1 cellular context compared by ENCODE assay signal in genomic region chr12:78406213-78406612, GRCh38.
TF ChIP-seq lines count a peak whose summit lies in the region.

No MANE protein-coding gene starts in this region.

TF ChIP-seq in WTC11, 78 proteins besides CTCF, POLR2A, EP300 and RAD21 (continued from another document):
- no peak for TF ChIP-seq GABPB1 (CRISPR knock-in tag; IDR thresholded peaks at IDR 0.05)
